31 cellular contexts compared by ENCODE assay signal in genomic region chr14:20711275-20712069, GRCh38. TPM values are rescaled to one million over a fixed set of nuclear protein-coding genes. Genes with fewer than 3 reads are reported as not detected.
"Had no signal": no experiment of that assay in that cellular context is flagged by ENCODE, and none has a peak within 500 bp of the region (broad histone marks: within the 10 kb centered on the region; RNA-seq: fewer than 3 reads in every experiment).

No MANE protein-coding gene starts in this region.

- H3K4me3 ChIP-seq: right lobe of liver, skin epidermis, transverse colon, vagina had no signal

- ATAC-seq: activated CD4-positive, CD25-positive, alpha-beta regulatory T cell treated with anti-CD3 and anti-CD28 coated beads, Interleukin-2, amount 50 U/mL, for 24 hours; activated CD8-positive, alpha-beta memory T cell treated with anti-CD3 and anti-CD28 coated beads, Interleukin-2, amount 10 ng/mL, durations not matched to agents 7 days and 5 days; activated CD8-positive, alpha-beta T cell treated with anti-CD3 and anti-CD28 coated beads for 36 hours; activated naive CD8-positive, alpha-beta T cell treated with anti-CD3 and anti-CD28 coated beads, Interleukin-2, amount 50 U/mL, for 24 hours; foreskin keratinocyte; left ventricle myocardium superior; naive thymus-derived CD4-positive, alpha-beta T cell; stimulated activated naive CD8-positive, alpha-beta T cell treated with anti-CD3 and anti-CD28 coated beads, Interleukin-15, amount 100 ng/mL, for 72 hours had no signal

- H3K4me1 ChIP-seq: foreskin keratinocyte, right lobe of liver, vagina had no signal

- H3K27ac ChIP-seq: foreskin keratinocyte, right lobe of liver, skin epidermis, transverse colon, vagina had no signal

- H3K27me3 ChIP-seq: foreskin keratinocyte, right lobe of liver, transverse colon, vagina had no signal

- H3K9me3 ChIP-seq: right lobe of liver, transverse colon, vagina had no signal

- H3K36me3 ChIP-seq: right lobe of liver, transverse colon, vagina had no signal

- DNase-seq: activated CD4-positive, alpha-beta T cell treated with anti-CD3 and anti-CD28 coated beads, Interleukin-2, amount 10 ng/mL, durations not matched to agents 24 days and 14 days; activated CD8-positive, alpha-beta memory T cell treated with anti-CD3 and anti-CD28 coated beads, Interleukin-2, amount 10 ng/mL, durations not matched to agents 7 days and 5 days; activated CD8-positive, alpha-beta T cell treated with anti-CD3 and anti-CD28 coated beads for 36 hours; activated gamma-delta T cell; activated naive CD4-positive, alpha-beta T cell treated with anti-CD3 and anti-CD28 coated beads, Interleukin-2, amount 50 U/mL, for 16 hours; activated naive CD8-positive, alpha-beta T cell treated with anti-CD3 and anti-CD28 coated beads, Interleukin-2, amount 50 U/mL, for 24 hours; activated T-cell treated with anti-CD3 and anti-CD28 coated beads for 4 hours; cerebellar nuclear complex; cortex of kidney; foreskin keratinocyte; hippocampal formation; left ventricle myocardium superior; naive thymus-derived CD4-positive, alpha-beta T cell; occipital lobe; posterior cingulate gyrus; right lobe of liver; stimulated activated CD4-positive, alpha-beta T cell treated with anti-CD3 and anti-CD28 coated beads, Interleukin-1b, Interleukin-23, amount 100 ng/mL, for 48 hours; stimulated activated naive CD8-positive, alpha-beta T cell treated with anti-CD3 and anti-CD28 coated beads, Interleukin-15, amount 100 ng/mL, for 72 hours; T-helper 9 cell; transverse colon had no signal

RNA-seq across cellular contexts. Expression of gene ANG, which starts 22.9 kb away (rescaled TPM):
- total RNA-seq: activated CD4-positive, alpha-beta T cell treated with anti-CD3 and anti-CD28 coated beads, Interleukin-2, amount 10 ng/mL, durations not matched to agents 24 days and 14 days had no signal

RNA-seq across cellular contexts. Expression of gene EDDM3A, which starts 34.2 kb away (rescaled TPM):
- total RNA-seq: activated CD4-positive, alpha-beta T cell treated with anti-CD3 and anti-CD28 coated beads, Interleukin-2, amount 10 ng/mL, durations not matched to agents 24 days and 14 days; activated CD8-positive, alpha-beta memory T cell treated with anti-CD3 and anti-CD28 coated beads, Interleukin-2, amount 10 ng/mL, durations not matched to agents 7 days and 5 days; activated CD8-positive, alpha-beta T cell treated with anti-CD3 and anti-CD28 coated beads for 36 hours; epithelial cell of proximal tubule; fibroblast of lung; foreskin keratinocyte; glomerular endothelial cell; left ventricle myocardium superior; mesenteric fat pad; mucosa of gallbladder; naive thymus-derived CD4-positive, alpha-beta T cell; neural crest cell; occipital lobe; right lobe of liver; T-helper 1 cell treated with Interleukin-12 subunit alpha and Interleukin-12 subunit beta and Interleukin-4 antibody, amounts not matched to agents 30 ng/mL and 1 ng/mL, for 36 hours; temporal lobe; transverse colon; vagina had no signal

RNA-seq across cellular contexts. Expression of gene EDDM3B, which starts 56.7 kb away (rescaled TPM):
- total RNA-seq: activated CD4-positive, alpha-beta T cell treated with anti-CD3 and anti-CD28 coated beads, Interleukin-2, amount 10 ng/mL, durations not matched to agents 24 days and 14 days; activated CD8-positive, alpha-beta memory T cell treated with anti-CD3 and anti-CD28 coated beads, Interleukin-2, amount 10 ng/mL, durations not matched to agents 7 days and 5 days; activated CD8-positive, alpha-beta T cell treated with anti-CD3 and anti-CD28 coated beads for 36 hours; epithelial cell of proximal tubule; fibroblast of lung; foreskin keratinocyte; glomerular endothelial cell; left ventricle myocardium superior; mesenteric fat pad; mucosa of gallbladder; naive thymus-derived CD4-positive, alpha-beta T cell; neural crest cell; occipital lobe; right lobe of liver; T-helper 1 cell treated with Interleukin-12 subunit alpha and Interleukin-12 subunit beta and Interleukin-4 antibody, amounts not matched to agents 30 ng/mL and 1 ng/mL, for 36 hours; temporal lobe; transverse colon; vagina had no signal
